In genomic region chr5:54360089-54360488, GRCh38 we compare ENCODE assay signal across 12 cellular contexts. TPM values are rescaled to one million over a fixed set of nuclear protein-coding genes. Genes with fewer than 3 reads are reported as not detected.
A peak's percentile ranks its signal among the peaks of the same experiment; 100 is the strongest.
DNase-seq lines count a peak whose midpoint lies in the region; ATAC-seq and TF ChIP-seq lines count a peak whose summit lies in the region.
"Had no signal": no experiment of that assay in that cellular context is flagged by ENCODE, and none has a peak within 500 bp of the region (broad histone marks: within the 10 kb centered on the region; RNA-seq: fewer than 3 reads in every experiment).

No MANE protein-coding gene starts in this region.

- H3K9me3 Mint-ChIP-seq in activated CD4-positive, alpha-beta T cell treated with anti-CD3 and anti-CD28 coated beads, Interleukin-2, amount 10 ng/mL, durations not matched to agents 7 days and 5 days, result no peaks in the 10 kb centered on the region
- H3K9me3 Mint-ChIP-seq in activated T-cell treated with anti-CD3 and anti-CD28 coated beads, Interleukin-2, amount 50 U/mL, for 72 hours, result peaks cover 1 to 2% of the 10 kb centered on the region in 2 donors

- H3K27ac ChIP-seq in PC-3 (ENCODE audit: low read length) (no peak overlapping the region), fibroblast of lung (ENCODE audit: insufficient read depth, low read length) (no peak overlapping the region), caudate nucleus (ENCODE audit: low read depth, low read length) (no peak overlapping the region)

- H3K27me3 ChIP-seq in PC-3 (ENCODE audit: low read length) (no peaks in the 10 kb centered on the region), fibroblast of lung (ENCODE audit: control insufficient read depth, insufficient read depth, low read length) (no peaks in the 10 kb centered on the region)

- DNase-seq in Daoy (ENCODE audit: low read depth) (peak; percentile 83), PC-3 (peak; percentile 67), fibroblast of lung (ENCODE audit: low read depth in 2 of 2) (peak; percentile 16 to 85), mucosa of descending colon (no peak), caudate nucleus (lab: John Stamatoyannopoulos, UW) (no peak), COR-L47 (lab: John Stamatoyannopoulos, UW) (no peak)
- no peak for DNase-seq in activated CD4-positive, alpha-beta T cell treated with anti-CD3 and anti-CD28 coated beads, Interleukin-2, amount 10 ng/mL, durations not matched to agents 7 days and 5 days
- no peak for DNase-seq in activated T-cell treated with anti-CD3 and anti-CD28 coated beads, Interleukin-2, amount 50 U/mL, for 72 hours
- DNase-seq: glutamatergic neuron, MM.1S, NCI-H524 had no signal

- H3K4me3 Mint-ChIP-seq in activated CD4-positive, alpha-beta T cell treated with anti-CD3 and anti-CD28 coated beads, Interleukin-2, amount 10 ng/mL, durations not matched to agents 7 days and 5 days, result no peak overlapping the region
- no peak overlapping the region for H3K4me3 Mint-ChIP-seq in activated T-cell treated with anti-CD3 and anti-CD28 coated beads, Interleukin-2, amount 50 U/mL, for 72 hours
- H3K4me3 Mint-ChIP-seq: natural killer cell treated with Interleukin-12 subunit alpha and Interleukin-12 subunit beta and Interleukin-15 and Interleukin-18, amount 100 ng/mL, for 72 hours had no signal

- H3K36me3 ChIP-seq in PC-3 (ENCODE audit: low read depth, low read length) (no peaks in the 10 kb centered on the region), fibroblast of lung (ENCODE audit: control insufficient read depth, insufficient read depth, low read length) (no peaks in the 10 kb centered on the region), mucosa of descending colon (ENCODE audit: low read depth) (no peaks in the 10 kb centered on the region)

- H3K27me3 Mint-ChIP-seq in activated CD4-positive, alpha-beta T cell treated with anti-CD3 and anti-CD28 coated beads, Interleukin-2, amount 10 ng/mL, durations not matched to agents 7 days and 5 days, result peaks cover 25% of the 10 kb centered on the region
- peaks cover 20% of the 10 kb centered on the region for H3K27me3 Mint-ChIP-seq in activated T-cell treated with anti-CD3 and anti-CD28 coated beads, Interleukin-2, amount 50 U/mL, for 72 hours (ENCODE audit: low read depth)

- POLR2A ChIA-PET in PC-3 (lab: Charles Lee; ENCODE audit: unreplicated experiment), result no interaction called here
- POLR2A ChIA-PET in activated CD4-positive, alpha-beta T cell treated with anti-CD3 and anti-CD28 coated beads, Interleukin-2, amount 10 ng/mL, durations not matched to agents 7 days and 5 days (lab: Charles Lee), result no interaction called here

- H3K4me1 ChIP-seq in PC-3 (ENCODE audit: insufficient read depth, low read length), result peaks cover 15% of the 10 kb centered on the region
- no peaks in the 10 kb centered on the region for H3K4me1 ChIP-seq in fibroblast of lung (ENCODE audit: control insufficient read depth, extremely low read depth, insufficient read depth, low read length)
- H3K4me1 ChIP-seq in mucosa of descending colon (ENCODE audit: low read depth), result peaks cover 8% of the 10 kb centered on the region

- no peaks in the 10 kb centered on the region for H3K4me1 Mint-ChIP-seq in activated CD4-positive, alpha-beta T cell treated with anti-CD3 and anti-CD28 coated beads, Interleukin-2, amount 10 ng/mL, durations not matched to agents 7 days and 5 days
- no peaks in the 10 kb centered on the region for H3K4me1 Mint-ChIP-seq in activated T-cell treated with anti-CD3 and anti-CD28 coated beads, Interleukin-2, amount 50 U/mL, for 72 hours (ENCODE audit: low read depth)

- no peak overlapping the region for H3K27ac Mint-ChIP-seq in activated CD4-positive, alpha-beta T cell treated with anti-CD3 and anti-CD28 coated beads, Interleukin-2, amount 10 ng/mL, durations not matched to agents 7 days and 5 days
- H3K27ac Mint-ChIP-seq in activated T-cell treated with anti-CD3 and anti-CD28 coated beads, Interleukin-2, amount 50 U/mL, for 72 hours, result no peak overlapping the region
- H3K27ac Mint-ChIP-seq: natural killer cell treated with Interleukin-12 subunit alpha and Interleukin-12 subunit beta and Interleukin-15 and Interleukin-18, amount 100 ng/mL, for 72 hours had no signal

- peak overlapping the region; percentile 48 for H2AFZ ChIP-seq in PC-3 (ENCODE audit: low read length)
- H2AFZ ChIP-seq in fibroblast of lung (ENCODE audit: low read length), result peak overlapping the region; percentile 46

- H4K20me1 ChIP-seq in PC-3 (ENCODE audit: low read length) (no peaks in the 10 kb centered on the region), fibroblast of lung (ENCODE audit: control insufficient read depth, extremely low read depth, insufficient read depth, low read length) (no peaks in the 10 kb centered on the region)

- ATAC-seq in PC-3, result peak; percentile 94
- ATAC-seq in mucosa of descending colon, result peak; percentile 21
- ATAC-seq in activated T-cell treated with anti-CD3 and anti-CD28 coated beads, Interleukin-2, amount 50 U/mL, for 72 hours (replicated peaks in 1 of 2), result no peak
- ATAC-seq: natural killer cell treated with Interleukin-12 subunit alpha and Interleukin-12 subunit beta and Interleukin-15 and Interleukin-18, amount 100 ng/mL, for 72 hours had no signal

- H3K9ac ChIP-seq in PC-3 (ENCODE audit: low read length) (no peak overlapping the region), fibroblast of lung (ENCODE audit: insufficient read depth, low read length) (no peak overlapping the region)

- H3K9me3 ChIP-seq in PC-3 (ENCODE audit: low read length) (no peaks in the 10 kb centered on the region), fibroblast of lung (ENCODE audit: control insufficient read depth, insufficient read depth, low read depth, low read length) (no peaks in the 10 kb centered on the region), mucosa of descending colon (no peaks in the 10 kb centered on the region)

- no peaks in the 10 kb centered on the region for H3K9me2 ChIP-seq in PC-3 (replicated peaks; ENCODE audit: low read length)

- H3K36me3 Mint-ChIP-seq in activated CD4-positive, alpha-beta T cell treated with anti-CD3 and anti-CD28 coated beads, Interleukin-2, amount 10 ng/mL, durations not matched to agents 7 days and 5 days (ENCODE audit: low read depth), result no peaks in the 10 kb centered on the region
- peaks cover 4% of the 10 kb centered on the region in 2 donors for H3K36me3 Mint-ChIP-seq in activated T-cell treated with anti-CD3 and anti-CD28 coated beads, Interleukin-2, amount 50 U/mL, for 72 hours (ENCODE audit: insufficient read depth in 2 of 2)

- TF ChIP-seq CTCF in PC-3 (conservative IDR thresholded peaks at IDR 0.05; ENCODE audit: low read depth, low read length) (no peak), fibroblast of lung (conservative IDR thresholded peaks at IDR 0.05 in 1 of 2, IDR thresholded peaks at IDR 0.05 in 1 of 2; ENCODE audit: low read depth in 1 of 2, low read length in 2 of 2) (no peak), mucosa of descending colon (IDR thresholded peaks at IDR 0.05) (no peak)

- no peaks in the 10 kb centered on the region for H3F3A ChIP-seq in PC-3 (ENCODE audit: low read length, unreplicated experiment)

- CTCF ChIA-PET in PC-3 (lab: Charles Lee), result no interaction called here
- CTCF ChIA-PET in activated CD4-positive, alpha-beta T cell treated with anti-CD3 and anti-CD28 coated beads, Interleukin-2, amount 10 ng/mL, durations not matched to agents 7 days and 5 days (lab: Charles Lee), result no interaction called here

- intact Hi-C loops in PC-3 (cut with micrococcal nuclease), result loop anchor here (5.0 kb wide), 1 partner anchor 38 kb away; no protein-coding TSS in a partner anchor
- intact Hi-C loops in mucosa of descending colon (cut with DNase I, micrococcal nuclease), result no loop called here

- H3K4me3 ChIP-seq in PC-3 (ENCODE audit: low read length) (no peak overlapping the region), fibroblast of lung (replicated peaks in 1 of 4; ENCODE audit: control extremely low read depth in 1 of 4, insufficient read depth in 1 of 4, low read depth in 3 of 4, low read length in 4 of 4) (no peak overlapping the region), mucosa of descending colon (no peak overlapping the region)

- no TSS peak for BruUV-seq in PC-3 (replicated peaks; lab: Mats Ljungman, UMichigan)

- H3K4me2 ChIP-seq in PC-3 (ENCODE audit: low read length) (peak overlapping the region; percentile 18; the same call in 1 of the 2 replicates), fibroblast of lung (ENCODE audit: extremely low read depth, insufficient read depth, low read length) (no peak overlapping the region)

- H3K79me2 ChIP-seq in PC-3 (ENCODE audit: low read length), result no peaks in the 10 kb centered on the region
- H3K79me2 ChIP-seq in fibroblast of lung (ENCODE audit: control insufficient read depth, insufficient read depth, low read length), result no peaks in the 10 kb centered on the region

RNA-seq across cellular contexts. Expression of gene ARL15, which starts 49.7 kb away (rescaled TPM):
- 5.9 and 6.1 TPM in 2 replicates for total RNA-seq in Daoy (2014; rRNA removed; shearing (Covaris generic))
- 6.0 and 6.9 TPM in 2 replicates for total RNA-seq in PC-3 (2014; rRNA removed)
- total RNA-seq in fibroblast of lung, result 20.5 and 28.7 TPM in 2 replicates
- 16.3 and 20.6 TPM in 2 replicates for polyA plus RNA-seq in fibroblast of lung
- polyA plus RNA-seq in fibroblast of lung (2012), result 12.7 and 16.5 TPM in 2 replicates
- 12.0 and 23.5 TPM in 2 replicates for polyA minus RNA-seq in fibroblast of lung (ENCODE audit: low replicate concordance)
- 10 to 100 TPM; 21.2 to 34.8 (median 30.1) TPM for total RNA-seq in mucosa of descending colon
- total RNA-seq in activated CD4-positive, alpha-beta T cell treated with anti-CD3 and anti-CD28 coated beads, Interleukin-2, amount 10 ng/mL, durations not matched to agents 7 days and 5 days, result 10 to 100 TPM; 13.5 to 16.1 TPM
- total RNA-seq in activated T-cell treated with anti-CD3 and anti-CD28 coated beads, Interleukin-2, amount 50 U/mL, for 72 hours, result 1 to 10 TPM; 7.8 to 8.3 TPM

Comparison
In these comparisons a context has a peak if more than half of its experiments do, and no peak if none do; other contexts are left out.
1. DNase-seq: peak in Daoy (single experiment), PC-3 (single experiment) and fibroblast of lung (2 of 2); none in mucosa of descending colon (0 of 3), caudate nucleus (0 of 61), activated CD4-positive, alpha-beta T cell treated with anti-CD3 and anti-CD28 coated beads, Interleukin-2, amount 10 ng/mL, durations not matched to agents 7 days and 5 days (single experiment), activated T-cell treated with anti-CD3 and anti-CD28 coated beads, Interleukin-2, amount 50 U/mL, for 72 hours (0 of 2) and COR-L47 (single experiment).
2. ATAC-seq: peak in PC-3 (single experiment) and mucosa of descending colon (single experiment); none in activated T-cell treated with anti-CD3 and anti-CD28 coated beads, Interleukin-2, amount 50 U/mL, for 72 hours (0 of 2).